Comparison of ENCODE assay signal across 8 cellular contexts in the genomic region with DNA sequence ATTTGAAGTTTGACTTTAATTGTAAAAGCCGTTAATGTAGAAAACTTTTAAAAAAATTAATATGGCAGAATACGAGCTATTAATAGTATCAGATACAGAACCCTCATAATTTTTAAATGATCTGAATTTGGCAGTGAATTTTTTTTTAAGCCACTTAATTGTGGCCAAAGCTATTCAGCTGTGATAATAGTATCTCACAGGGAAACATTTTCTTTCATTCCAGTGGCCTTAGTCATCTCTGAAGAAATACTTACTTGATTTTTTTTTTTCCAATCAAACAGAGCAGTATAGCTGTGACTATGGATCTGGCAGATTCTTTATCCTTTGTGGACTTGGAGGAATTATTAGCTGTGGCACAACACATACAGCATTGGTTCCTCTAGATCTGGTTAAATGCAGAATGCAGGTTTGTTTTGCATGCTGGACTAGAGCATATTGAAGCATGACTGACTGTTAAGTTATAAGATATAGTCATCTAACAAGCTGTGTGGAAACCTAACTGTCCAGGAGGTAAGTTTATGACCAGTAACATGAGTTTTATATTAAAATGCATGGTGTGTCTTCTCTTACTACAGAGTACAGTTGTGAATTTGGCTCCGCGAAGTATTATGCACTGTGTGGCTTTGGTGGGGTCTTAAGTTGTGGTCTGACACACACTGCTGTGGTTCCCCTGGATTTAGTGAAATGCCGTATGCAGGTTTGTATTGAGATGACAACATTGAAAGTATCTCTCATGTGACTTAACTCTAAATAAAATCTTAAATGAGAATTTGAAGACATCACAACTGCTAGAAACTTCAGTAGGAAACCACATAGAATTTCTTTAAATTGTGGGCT. TPM values are rescaled to one million over a fixed set of nuclear protein-coding genes. Genes with fewer than 3 reads are reported as not detected.
DNase-seq lines count a peak whose midpoint lies in the region; TF ChIP-seq lines count a peak whose summit lies in the region.

No MANE protein-coding gene starts in this region.

- H3K4me1 Mint-ChIP-seq in endothelial cell (ENCODE audit: unreplicated experiment) = peaks cover 20% of the 10 kb centered on the region

- no peak overlapping the region for H2AFZ ChIP-seq in osteoblast (ENCODE audit: low read length)

- H3K27me3 Mint-ChIP-seq in endothelial cell (ENCODE audit: unreplicated experiment) = peaks cover 2% of the 10 kb centered on the region

- peak overlapping the region; percentile 92 for H3K27ac Mint-ChIP-seq in endothelial cell (ENCODE audit: unreplicated experiment)

- peaks cover 51% of the 10 kb centered on the region for H4K20me1 ChIP-seq in osteoblast (ENCODE audit: insufficient read depth, low read length)

- H3K4me1 ChIP-seq in osteoblast (ENCODE audit: insufficient read depth, low read length) = peaks cover 15% of the 10 kb centered on the region

- no peaks in the 10 kb centered on the region for H3K9me3 Mint-ChIP-seq in endothelial cell (ENCODE audit: unreplicated experiment)

- TF ChIP-seq CTCF in endothelial cell (IDR thresholded peaks at IDR 0.05; ENCODE audit: unreplicated experiment) (no peak), osteoblast (IDR thresholded peaks at IDR 0.05; ENCODE audit: extremely low read depth, low read depth, low read length) (no peak)

- peak overlapping the region; percentile 94 for H3K4me2 ChIP-seq in osteoblast (ENCODE audit: insufficient read depth, low read length)

- no peaks in the 10 kb centered on the region for H3K9me3 ChIP-seq in osteoblast (ENCODE audit: low read depth, low read length)

- peaks cover 17% of the 10 kb centered on the region for H3K36me3 Mint-ChIP-seq in endothelial cell (ENCODE audit: low read depth, unreplicated experiment)

- peaks cover 48% of the 10 kb centered on the region for H3K36me3 ChIP-seq in osteoblast (ENCODE audit: insufficient read depth, low read length)

- H3K4me3 ChIP-seq in GM08714 (ENCODE audit: low read length) = peak overlapping the region; percentile 83; the same call in 1 of the 2 replicates
- H3K4me3 ChIP-seq in osteoblast (ENCODE audit: insufficient read depth, low read length) = peak overlapping the region; percentile 100

- peak overlapping the region; percentile 95 for H3K27ac ChIP-seq in osteoblast (ENCODE audit: low read depth, low read length)

- peak overlapping the region; percentile 99 for H3K4me3 Mint-ChIP-seq in endothelial cell (ENCODE audit: unreplicated experiment)

- DNase-seq in RPMI7951 (ENCODE audit: low read depth) (peak; percentile 68), endothelial cell (ENCODE audit: low spot score) (no peak), osteoblast (ENCODE audit: insufficient read length, low spot score, missing footprints) (no peak), NCI-H446 treated with DMSO at 0.1 percent for 48 hours (lab: John Stamatoyannopoulos, UW) (no peak), globus pallidus (ENCODE audit: low spot score) (no peak)
- DNase-seq in stimulated activated naive CD4-positive, alpha-beta T cell treated with Interleukin-2 at 50 U/mL for 16 hours (lab: John Stamatoyannopoulos, UW) = no peak
- DNase-seq in activated CD8-positive, alpha-beta memory T cell treated with anti-CD3 and anti-CD28 coated beads, Interleukin-2, amount 50 U/mL, for 4 hours = no peak

- peaks cover 59% of the 10 kb centered on the region for H3K79me2 ChIP-seq in osteoblast (ENCODE audit: insufficient read depth, low read length)

- no peaks in the 10 kb centered on the region for H3K27me3 ChIP-seq in osteoblast (ENCODE audit: insufficient read depth, low read length)

RNA-seq across cellular contexts. Expression of gene SLC25A3, which starts 1.9 kb away (rescaled TPM):
- 573 and 581 TPM in 2 replicates for total RNA-seq in RPMI7951 (2014; rRNA removed; shearing (Covaris generic))
- 718 TPM for total RNA-seq in endothelial cell (ENCODE audit: unreplicated experiment)
- total RNA-seq in osteoblast = 682 and 771 TPM in 2 replicates

RNA-seq across cellular contexts. Expression of gene IKBIP, which starts 49.2 kb away (rescaled TPM):
- total RNA-seq in RPMI7951 (2014; rRNA removed; shearing (Covaris generic)) = 92.2 and 94.1 TPM in 2 replicates
- total RNA-seq in endothelial cell (ENCODE audit: unreplicated experiment) = 47.4 TPM
- total RNA-seq in osteoblast = 47.4 and 57.8 TPM in 2 replicates

RNA-seq across cellular contexts. Expression of gene APAF1, which starts 49.7 kb away (rescaled TPM):
- total RNA-seq in RPMI7951 (2014; rRNA removed; shearing (Covaris generic)) = 14.6 and 17.9 TPM in 2 replicates
- total RNA-seq in endothelial cell (ENCODE audit: unreplicated experiment) (45.9 TPM), osteoblast (15.2 and 21.8 TPM in 2 replicates)
